In the genomic region with DNA sequence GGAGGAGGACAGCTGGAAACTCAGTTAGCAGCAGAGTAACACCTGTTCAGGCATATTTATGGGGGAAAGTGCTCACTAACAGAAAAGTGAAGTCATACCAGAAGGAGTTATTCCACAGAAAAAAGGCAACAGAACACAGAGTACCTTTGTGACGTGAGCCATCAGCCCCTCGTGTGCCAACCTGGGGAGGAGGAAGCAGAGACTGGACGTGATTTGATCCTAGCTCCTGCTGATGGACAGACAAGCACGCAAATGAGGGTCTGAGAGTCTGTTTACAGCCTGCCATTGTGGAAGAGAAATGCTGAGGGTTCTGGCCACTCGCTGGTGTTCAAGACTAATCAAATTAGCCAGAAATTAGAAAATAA, we compare ENCODE assay signal across 14 cellular contexts.
DNase-seq lines count a peak whose midpoint lies in the region; ATAC-seq and TF ChIP-seq lines count a peak whose summit lies in the region.
"Had no signal": no experiment of that assay in that cellular context is flagged by ENCODE, and none has a peak within 500 bp of the region (broad histone marks: within the 10 kb centered on the region; RNA-seq: fewer than 3 reads in every experiment).

No MANE protein-coding gene starts in this region.

- H3K4me1 ChIP-seq in heart right ventricle (peaks cover 2 to 81% (median 64%) of the 10 kb centered on the region in 9 donors), gastrocnemius medialis (peaks cover 33% of the 10 kb centered on the region in 2 donors)

- no peaks in the 10 kb centered on the region for H3K9me3 ChIP-seq in heart right ventricle
- H3K9me3 ChIP-seq in gastrocnemius medialis = no peaks in the 10 kb centered on the region

- peak overlapping the region; percentile 24 to 81 (median 72) for H3K27ac ChIP-seq in heart right ventricle
- H3K27ac ChIP-seq in gastrocnemius medialis = peak overlapping the region; percentile 57 to 72 (median 68)
- H3K27ac ChIP-seq: C4-2B, KMS-11 had no signal

- DNase-seq in SK-N-DZ (ENCODE audit: low spot score) (peak; percentile 59), heart right ventricle (no peak), gastrocnemius medialis (peak; percentile 10 to 52), epidermal melanocyte (ENCODE audit: insufficient read length, low spot score) (no peak), NCI-H446 treated with DMSO at 0.1 percent for 48 hours (lab: John Stamatoyannopoulos, UW) (no peak), GM20000 (ENCODE audit: low spot score) (no peak)
- DNase-seq: activated CD4-positive, alpha-beta memory T cell treated with anti-CD3 and anti-CD28 coated beads, Interleukin-2, amount 10 ng/mL, durations not matched to agents 7 days and 5 days; activated naive CD8-positive, alpha-beta T cell treated with anti-CD3 and anti-CD28 coated beads, Interleukin-2, amount 50 U/mL, for 24 hours; NCI-H345; stimulated activated naive CD4-positive, alpha-beta T cell had no signal

- H3K4me3 ChIP-seq in heart right ventricle = peak overlapping the region in 1 of 10 donors; percentile 17
- H3K4me3 ChIP-seq in gastrocnemius medialis = peak overlapping the region in 2 of 4 donors; percentile 20 to 21

- in situ Hi-C loops in gastrocnemius medialis (cut with MboI; ENCODE audit: low sequenced_read_pairs in 4 of 4) = no loop called here

- TF ChIP-seq CTCF in heart right ventricle (IDR thresholded peaks at IDR 0.05) (no peak), gastrocnemius medialis (IDR thresholded peaks at IDR 0.05 in 4 of 5, conservative IDR thresholded peaks at IDR 0.05 in 1 of 5) (no peak), GM20000 (IDR thresholded peaks at IDR 0.05; ENCODE audit: extremely low read depth, missing control alignments) (no peak)

- WGBS in heart right ventricle, 2 donors = 58 to 63% methylated on average over 5 of the region's 5 CpGs

- H3K27me3 ChIP-seq in heart right ventricle = no peaks in the 10 kb centered on the region
- no peaks in the 10 kb centered on the region for H3K27me3 ChIP-seq in gastrocnemius medialis

- ATAC-seq in GM18868 (IDR thresholded peaks at IDR 0.05; ENCODE audit: unreplicated experiment) (peak; percentile 16), heart right ventricle (peak in 3 of 8 donors; percentile 22 to 66 (median 49)), gastrocnemius medialis (peak; percentile 51 to 66), esophagus mucosa (no peak)
- ATAC-seq: activated naive CD8-positive, alpha-beta T cell treated with anti-CD3 and anti-CD28 coated beads, Interleukin-2, amount 50 U/mL, for 24 hours had no signal

- no peak for TF ChIP-seq POLR2A in gastrocnemius medialis (IDR thresholded peaks at IDR 0.05)

- peaks cover 0 to 13% (median 6%) of the 10 kb centered on the region in 9 donors for H3K36me3 ChIP-seq in heart right ventricle
- no peaks in the 10 kb centered on the region for H3K36me3 ChIP-seq in gastrocnemius medialis

- intact Hi-C loops in heart right ventricle (cut with DNase I) (loop anchor here in 7 of 10 donors (2.0 to 10.0 kb wide), 6 partner anchors 46 to 121 kb away; partner anchors contain the start of gene ZNF521 (in 3 of the 7)), gastrocnemius medialis (cut with DNase I; ENCODE audit: low total_unique reads) (loop anchor here (5.0 kb wide), 3 partner anchors 66 to 244 kb away; partner anchors contain the start of gene ZNF521)

Comparison
In these comparisons a context has a peak if more than half of its experiments do, and no peak if none do; other contexts are left out.
1. DNase-seq: peak in SK-N-DZ (single experiment) and gastrocnemius medialis (2 of 2); none in heart right ventricle (0 of 2), epidermal melanocyte (single experiment), NCI-H446 treated with DMSO at 0.1 percent for 48 hours (single experiment) and GM20000 (single experiment).